Comparison of ENCODE assay signal across 34 cellular contexts in the genomic region with DNA sequence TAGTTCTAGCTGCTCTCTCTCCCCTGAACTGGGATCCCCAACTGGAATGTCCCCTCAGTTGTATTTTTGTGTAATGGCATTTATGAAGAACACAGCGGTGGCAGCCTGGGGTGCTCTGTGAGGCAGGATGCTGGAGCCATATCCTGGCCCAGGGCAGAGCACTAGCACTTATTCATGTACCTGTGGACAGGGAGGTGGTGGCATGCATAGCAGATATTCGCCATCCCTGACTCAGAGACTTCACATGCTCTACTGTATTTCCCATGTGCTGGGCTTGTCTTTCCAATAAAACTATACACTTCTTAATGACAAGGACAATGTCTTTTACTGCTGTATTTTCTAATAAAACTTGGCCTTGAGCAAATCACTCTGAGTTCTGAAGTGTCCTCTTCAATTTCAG.
"Had no signal": no experiment of that assay in that cellular context is flagged by ENCODE, and none has a peak within 500 bp of the region (broad histone marks: within the 10 kb centered on the region; RNA-seq: fewer than 3 reads in every experiment).

No MANE protein-coding gene starts in this region.

- H3K27ac Mint-ChIP-seq: naive thymus-derived CD4-positive, alpha-beta T cell; natural killer cell treated with Interleukin-12 subunit alpha and Interleukin-12 subunit beta and Interleukin-15 and Interleukin-18, amount 100 ng/mL, for 72 hours; nephron progenitor cell; progenitor cell of endocrine pancreas; stimulated activated memory B cell treated with anti-CD40 and anti-IgM and Interleukin-4, amounts not matched to agents 10 μg/mL and 1 μg/mL and 100 μg/mL, for 72 hours; stimulated activated naive CD8-positive, alpha-beta T cell treated with anti-CD3 and anti-CD28 coated beads, Interleukin-15, amount 100 ng/mL, for 72 hours; type B pancreatic cell had no signal

- H3K36me3 ChIP-seq: neutrophil, ovary, right lobe of liver, sigmoid colon, spleen, suprapubic skin, tibial artery, transverse colon, upper lobe of right lung, vagina had no signal

- H2AFZ ChIP-seq: parathyroid adenoma had no signal

- FAIRE-seq: urothelium cell line had no signal

- H3K4me1 Mint-ChIP-seq: naive thymus-derived CD4-positive, alpha-beta T cell; nephron progenitor cell; stimulated activated memory B cell treated with anti-CD40 and anti-IgM and Interleukin-4, amounts not matched to agents 10 μg/mL and 1 μg/mL and 100 μg/mL, for 72 hours; stimulated activated naive CD8-positive, alpha-beta T cell treated with anti-CD3 and anti-CD28 coated beads, Interleukin-15, amount 100 ng/mL, for 72 hours had no signal

- H3K4me1 ChIP-seq: parathyroid adenoma, right lobe of liver, spleen, suprapubic skin, testis, transverse colon, upper lobe of right lung, vagina had no signal

- H3K27ac ChIP-seq: neutrophil, ovary, parathyroid adenoma, psoas muscle, right lobe of liver, sigmoid colon, spleen, suprapubic skin, testis, tibial artery, transverse colon, upper lobe of right lung, vagina had no signal

- H3K36me3 Mint-ChIP-seq: naive thymus-derived CD4-positive, alpha-beta T cell; natural killer cell treated with Interleukin-12 subunit alpha and Interleukin-12 subunit beta and Interleukin-15 and Interleukin-18, amount 100 ng/mL, for 72 hours; stimulated activated memory B cell treated with anti-CD40 and anti-IgM and Interleukin-4, amounts not matched to agents 10 μg/mL and 1 μg/mL and 100 μg/mL, for 72 hours; type B pancreatic cell had no signal

- H3K27me3 ChIP-seq: neutrophil, ovary, right lobe of liver, sigmoid colon, spleen, suprapubic skin, testis, tibial artery, transverse colon, upper lobe of right lung, vagina had no signal

- H3K9ac ChIP-seq: parathyroid adenoma had no signal

- DNase-seq: naive thymus-derived CD4-positive, alpha-beta T cell; nephron progenitor cell; nucleus accumbens; ovary; posterior cingulate gyrus; psoas muscle; right cardiac atrium; right lobe of liver; sigmoid colon; spleen; stimulated activated CD4-positive, alpha-beta T cell treated with anti-CD3 and anti-CD28 coated beads, Interleukin-12 subunit alpha, Interleukin-12 subunit beta, amount 100 ng/mL, for 4 hours; stimulated activated CD4-positive, alpha-beta T cell treated with anti-CD3 and anti-CD28 coated beads, Interleukin-1b, Interleukin-23, amount 100 ng/mL, for 48 hours; stimulated activated CD4-positive, alpha-beta T cell treated with anti-CD3 and anti-CD28 coated beads, Interleukin-4, amount 100 ng/mL, for 1 hour; stimulated activated CD4-positive, alpha-beta T cell treated with anti-CD3 and anti-CD28 coated beads, Interleukin-4, amount 100 ng/mL, for 4 hours; stimulated activated CD8-positive, alpha-beta memory T cell treated with anti-CD3 and anti-CD28 coated beads, Interleukin-4, amount 100 ng/mL, for 48 hours; stimulated activated naive CD4-positive, alpha-beta T cell; stimulated activated naive CD8-positive, alpha-beta T cell treated with anti-CD3 and anti-CD28 coated beads, Interleukin-15, amount 100 ng/mL, for 72 hours; stimulated activated naive CD8-positive, alpha-beta T cell treated with anti-CD3 and anti-CD28 coated beads, Interleukin-15, Interleukin-2, amounts not matched to agents 100 U/mL and 50 U/mL, for 24 hours; substantia nigra; testis; tibial artery; transverse colon; upper lobe of right lung had no signal

- ATAC-seq: naive thymus-derived CD4-positive, alpha-beta T cell; natural killer cell treated with Interleukin-12 subunit alpha and Interleukin-12 subunit beta and Interleukin-15 and Interleukin-18, amount 100 ng/mL, for 72 hours; psoas muscle; right cardiac atrium; right lobe of liver; stimulated activated memory B cell treated with anti-CD40 and anti-IgM and Interleukin-4, amounts not matched to agents 10 μg/mL and 1 μg/mL and 100 μg/mL, for 72 hours; stimulated activated naive CD8-positive, alpha-beta T cell treated with anti-CD3 and anti-CD28 coated beads, Interleukin-15, amount 100 ng/mL, for 72 hours; stimulated activated naive CD8-positive, alpha-beta T cell treated with anti-CD3 and anti-CD28 coated beads, Interleukin-15, Interleukin-2, amounts not matched to agents 100 U/mL and 50 U/mL, for 24 hours; upper lobe of right lung had no signal

- H3K79me2 ChIP-seq: parathyroid adenoma had no signal

- H3K4me3 ChIP-seq: ovary, psoas muscle, right lobe of liver, sigmoid colon, smooth muscle cell, spleen, suprapubic skin, testis, tibial artery, transverse colon, upper lobe of right lung, vagina had no signal

- H3K9me3 Mint-ChIP-seq: naive thymus-derived CD4-positive, alpha-beta T cell; natural killer cell treated with Interleukin-12 subunit alpha and Interleukin-12 subunit beta and Interleukin-15 and Interleukin-18, amount 100 ng/mL, for 72 hours; nephron progenitor cell; stimulated activated memory B cell treated with anti-CD40 and anti-IgM and Interleukin-4, amounts not matched to agents 10 μg/mL and 1 μg/mL and 100 μg/mL, for 72 hours; type B pancreatic cell had no signal

- H3K4me2 ChIP-seq: smooth muscle cell had no signal

- H3K27me3 Mint-ChIP-seq: stimulated activated memory B cell treated with anti-CD40 and anti-IgM and Interleukin-4, amounts not matched to agents 10 μg/mL and 1 μg/mL and 100 μg/mL, for 72 hours; stimulated activated naive CD8-positive, alpha-beta T cell treated with anti-CD3 and anti-CD28 coated beads, Interleukin-15, amount 100 ng/mL, for 72 hours had no signal

- H3K4me3 Mint-ChIP-seq: naive thymus-derived CD4-positive, alpha-beta T cell; natural killer cell treated with Interleukin-12 subunit alpha and Interleukin-12 subunit beta and Interleukin-15 and Interleukin-18, amount 100 ng/mL, for 72 hours; nephron progenitor cell; neural crest cell; stimulated activated memory B cell treated with anti-CD40 and anti-IgM and Interleukin-4, amounts not matched to agents 10 μg/mL and 1 μg/mL and 100 μg/mL, for 72 hours; stimulated activated naive CD8-positive, alpha-beta T cell treated with anti-CD3 and anti-CD28 coated beads, Interleukin-15, amount 100 ng/mL, for 72 hours; type B pancreatic cell had no signal

- H3K9me3 ChIP-seq: neutrophil, ovary, psoas muscle, right lobe of liver, sigmoid colon, spleen, suprapubic skin, testis, tibial artery, transverse colon, upper lobe of right lung, vagina had no signal
